12 cellular contexts compared by ENCODE assay signal in genomic region chr6:53067307-53067706, GRCh38. TPM values are rescaled to one million over a fixed set of nuclear protein-coding genes. Genes with fewer than 3 reads are reported as not detected.
A peak's percentile ranks its signal among the peaks of the same experiment; 100 is the strongest.
DNase-seq lines count a peak whose midpoint lies in the region; ATAC-seq, FAIRE-seq and TF ChIP-seq lines count a peak whose summit lies in the region.
"Had no signal": no experiment of that assay in that cellular context is flagged by ENCODE, and none has a peak within 500 bp of the region (broad histone marks: within the 10 kb centered on the region; RNA-seq: fewer than 3 reads in every experiment).

No MANE protein-coding gene starts in this region.

- no peak for TF ChIP-seq POLR2A in HCT116 (IDR thresholded peaks at IDR 0.05; ENCODE audit: borderline replicate concordance, extremely low read depth, insufficient read depth, insufficient read length)

- RAD21 ChIA-PET in HCT116 (lab: Charles Lee; ENCODE audit: low non-redundant PET in 1 of 2, low total read pairs in 2 of 2, uncharacterized antibody in 2 of 2, unreplicated experiment in 2 of 2): no interaction called here

- H3K9me3 Mint-ChIP-seq in activated T-helper 2 cell treated with anti-CD3 and anti-CD28 coated beads, Interferon-gamma antibody, Interleukin-2, Interleukin-4, amounts not matched to agents 10 μg/mL and 5 μg/mL and 100 μg/mL, durations not matched to agents 14 hours and 24 hours and 36 hours: no peaks in the 10 kb centered on the region
- H3K9me3 Mint-ChIP-seq in mesothelial cell of epicardium: no peaks in the 10 kb centered on the region

- H3K9ac ChIP-seq in BLaER1 treated with 17β-estradiol and CSF1 and Interleukin-3, amounts not matched to agents 10 nM and 100 nM: peak overlapping the region in 6 of 11 experiments; percentile 2 to 94 (median 14); a peak in 5 of 22 replicates
- H3K9ac ChIP-seq in HCT116 (ENCODE audit: low read length): no peak overlapping the region

- H3K4me2 ChIP-seq in BLaER1 treated with 17β-estradiol and CSF1 and Interleukin-3, amounts not matched to agents 10 nM and 100 nM: peak overlapping the region; percentile 84 to 98 (median 92)
- H3K4me2 ChIP-seq in HCT116 (ENCODE audit: low read length): peak overlapping the region; percentile 78; the same call in 1 of the 2 replicates

- H3K79me2 ChIP-seq in HCT116 (ENCODE audit: insufficient read depth, low read length): peaks cover 39% of the 10 kb centered on the region

- no peak overlapping the region for H2AFZ ChIP-seq in HCT116 (ENCODE audit: low read depth, low read length, poor library complexity, severe bottlenecking)

- no peak for FAIRE-seq in GM19239 (lab: Jason Lieb, UNC)
- FAIRE-seq: D721Med had no signal

- peaks cover 31% of the 10 kb centered on the region for H3K36me3 Mint-ChIP-seq in activated T-helper 2 cell treated with anti-CD3 and anti-CD28 coated beads, Interferon-gamma antibody, Interleukin-2, Interleukin-4, amounts not matched to agents 10 μg/mL and 5 μg/mL and 100 μg/mL, durations not matched to agents 14 hours and 24 hours and 36 hours (ENCODE audit: low read depth)
- peaks cover 6% of the 10 kb centered on the region for H3K36me3 Mint-ChIP-seq in mesothelial cell of epicardium

- peaks cover 0 to 46% (median 14%) of the 10 kb centered on the region in 11 experiments; a peak in 12 of 22 replicates for H4K20me1 ChIP-seq in BLaER1 treated with 17β-estradiol and CSF1 and Interleukin-3, amounts not matched to agents 10 nM and 100 nM
- no peaks in the 10 kb centered on the region for H4K20me1 ChIP-seq in HCT116 (ENCODE audit: insufficient read depth)

- CTCF ChIA-PET in HCT116 (lab: Charles Lee): no interaction called here

- DNase-seq in HCT116 (ENCODE audit: low read depth, low spot score): no peak
- no peak for DNase-seq in activated T-helper 2 cell treated with anti-CD3 and anti-CD28 coated beads, Interferon-gamma antibody, Interleukin-2, Interleukin-4, amounts not matched to agents 10 μg/mL and 5 μg/mL and 100 μg/mL, durations not matched to agents 14 hours and 24 hours and 36 hours (ENCODE audit: low spot score)
- no peak for DNase-seq in mesothelial cell of epicardium (ENCODE audit: low spot score in 2 of 2, unreplicated experiment in 2 of 2)
- no peak for DNase-seq in D341Med (ENCODE audit: low spot score)
- no peak for DNase-seq in GM19239 (ENCODE audit: insufficient read length, low spot score)
- DNase-seq: amniotic stem cell; effector memory CD4-positive, alpha-beta T cell; MG63 had no signal

- peaks cover 22 to 46% (median 33%) of the 10 kb centered on the region in 10 experiments for H3K4me1 ChIP-seq in BLaER1 treated with 17β-estradiol and CSF1 and Interleukin-3, amounts not matched to agents 10 nM and 100 nM
- peaks cover 8 to 24% of the 10 kb centered on the region in 2 experiments; a peak in 3 of 4 replicates for H3K4me1 ChIP-seq in HCT116 (ENCODE audit: control insufficient read depth in 1 of 2, insufficient read depth in 2 of 2, low read length in 2 of 2)

- no peaks in the 10 kb centered on the region for H3K27me3 ChIP-seq in BLaER1 treated with 17β-estradiol and CSF1 and Interleukin-3, amounts not matched to agents 10 nM and 100 nM
- no peaks in the 10 kb centered on the region for H3K27me3 ChIP-seq in HCT116 (ENCODE audit: insufficient read depth, low read length)
- H3K27me3 ChIP-seq: MG63 had no signal

- H3K27me3 Mint-ChIP-seq in activated T-helper 2 cell treated with anti-CD3 and anti-CD28 coated beads, Interferon-gamma antibody, Interleukin-2, Interleukin-4, amounts not matched to agents 10 μg/mL and 5 μg/mL and 100 μg/mL, durations not matched to agents 14 hours and 24 hours and 36 hours (ENCODE audit: low read depth): no peaks in the 10 kb centered on the region
- no peaks in the 10 kb centered on the region for H3K27me3 Mint-ChIP-seq in mesothelial cell of epicardium (ENCODE audit: low read depth)

- intact Hi-C loops in HCT116 (cut with micrococcal nuclease): no loop called here
- intact Hi-C loops in activated T-helper 2 cell treated with anti-CD3 and anti-CD28 coated beads, Interferon-gamma antibody, Interleukin-2, Interleukin-4, amounts not matched to agents 10 μg/mL and 5 μg/mL and 100 μg/mL, durations not matched to agents 14 hours and 24 hours and 36 hours (cut with micrococcal nuclease): no loop called here

- BruUV-seq in HCT116 (replicated peaks; lab: Mats Ljungman, UMichigan): no TSS peak

- ATAC-seq in HCT116: no peak
- ATAC-seq in HG02588 (IDR thresholded peaks at IDR 0.05; ENCODE audit: unreplicated experiment): no peak
- no peak for ATAC-seq in GM19395 (IDR thresholded peaks at IDR 0.05; ENCODE audit: unreplicated experiment)

- H3K27ac Mint-ChIP-seq in activated T-helper 2 cell treated with anti-CD3 and anti-CD28 coated beads, Interferon-gamma antibody, Interleukin-2, Interleukin-4, amounts not matched to agents 10 μg/mL and 5 μg/mL and 100 μg/mL, durations not matched to agents 14 hours and 24 hours and 36 hours: no peak overlapping the region
- no peak overlapping the region for H3K27ac Mint-ChIP-seq in mesothelial cell of epicardium

- peaks cover 6 to 35% (median 12%) of the 10 kb centered on the region in 11 experiments; a peak in 21 of 22 replicates for H3K36me3 ChIP-seq in BLaER1 treated with 17β-estradiol and CSF1 and Interleukin-3, amounts not matched to agents 10 nM and 100 nM
- H3K36me3 ChIP-seq in HCT116 (ENCODE audit: control insufficient read depth in 1 of 2, insufficient read depth in 2 of 2, low read length in 2 of 2): no peaks in the 10 kb centered on the region; a peak in 1 of 4 replicates

- H3K9me3 ChIP-seq in BLaER1 treated with 17β-estradiol and CSF1 and Interleukin-3, amounts not matched to agents 10 nM and 100 nM (replicated peaks in 1 of 11): no peaks in the 10 kb centered on the region
- no peaks in the 10 kb centered on the region for H3K9me3 ChIP-seq in HCT116 (ENCODE audit: control insufficient read depth in 1 of 2, insufficient read depth in 1 of 2, low read depth in 1 of 2, low read length in 2 of 2)
- H3K9me3 ChIP-seq: MG63 had no signal

- H3K4me1 Mint-ChIP-seq in activated T-helper 2 cell treated with anti-CD3 and anti-CD28 coated beads, Interferon-gamma antibody, Interleukin-2, Interleukin-4, amounts not matched to agents 10 μg/mL and 5 μg/mL and 100 μg/mL, durations not matched to agents 14 hours and 24 hours and 36 hours (ENCODE audit: low read depth): peaks cover 42% of the 10 kb centered on the region
- peaks cover 23% of the 10 kb centered on the region for H3K4me1 Mint-ChIP-seq in mesothelial cell of epicardium

- POLR2A ChIA-PET in HCT116 (lab: Charles Lee): no interaction called here

- no peak for TF ChIP-seq RAD21 in HCT116 (IDR thresholded peaks at IDR 0.05; ENCODE audit: low read depth)

- TF ChIP-seq CTCF in HCT116 (IDR thresholded peaks at IDR 0.05 in 2 of 3, conservative IDR thresholded peaks at IDR 0.05 in 1 of 3; ENCODE audit: borderline replicate concordance in 1 of 3, insufficient read depth in 1 of 3, low read depth in 2 of 3, low read length in 2 of 3): no peak
- no peak for TF ChIP-seq CTCF in mesothelial cell of epicardium (IDR thresholded peaks at IDR 0.05; ENCODE audit: unreplicated experiment)

- peak overlapping the region in 2 of 10 experiments; percentile 6 to 94; a peak in 2 of 20 replicates for H3K4me3 ChIP-seq in BLaER1 treated with 17β-estradiol and CSF1 and Interleukin-3, amounts not matched to agents 10 nM and 100 nM
- H3K4me3 ChIP-seq in HCT116 (replicated peaks in 1 of 2; ENCODE audit: low read depth in 1 of 2, low read length in 2 of 2): no peak overlapping the region

- peak overlapping the region in 6 of 11 experiments; percentile 11 to 89 (median 28); a peak in 8 of 22 replicates for H3K27ac ChIP-seq in BLaER1 treated with 17β-estradiol and CSF1 and Interleukin-3, amounts not matched to agents 10 nM and 100 nM
- H3K27ac ChIP-seq in HCT116 (ENCODE audit: low read depth, low read length): no peak overlapping the region

- peak overlapping the region; percentile 99 for H3K4me3 Mint-ChIP-seq in activated T-helper 2 cell treated with anti-CD3 and anti-CD28 coated beads, Interferon-gamma antibody, Interleukin-2, Interleukin-4, amounts not matched to agents 10 μg/mL and 5 μg/mL and 100 μg/mL, durations not matched to agents 14 hours and 24 hours and 36 hours (ENCODE audit: low read depth)
- H3K4me3 Mint-ChIP-seq in mesothelial cell of epicardium: peak overlapping the region; percentile 96

- no peaks in the 10 kb centered on the region for H3K9me2 ChIP-seq in HCT116 (ENCODE audit: insufficient read depth)

TF ChIP-seq in HCT116, 20 proteins besides CTCF, POLR2A, EP300 and RAD21:
- TF ChIP-seq EZH2phosphoT487 (IDR thresholded peaks at IDR 0.05; ENCODE audit: borderline replicate concordance): no peak
- TF ChIP-seq ZBTB33 (IDR thresholded peaks at IDR 0.05; ENCODE audit: extremely low read depth, insufficient replicate concordance, low read length): no peak
- no peak for TF ChIP-seq CEBPB (IDR thresholded peaks at IDR 0.05; ENCODE audit: low read depth)
- TF ChIP-seq FOSL1 (IDR thresholded peaks at IDR 0.05; ENCODE audit: low read depth): no peak

RNA-seq across cellular contexts. Expression of gene FBXO9, which starts 2.1 kb away (rescaled TPM):
- total RNA-seq in HCT116 (2021; ENCODE audit: unreplicated experiment) (71.0 TPM), mesothelial cell of epicardium (66.0 to 74.8 TPM (median 69.0 TPM) in 3 replicates)
- polyA plus RNA-seq in HCT116 (2012): 32.8 and 36.0 TPM in 2 replicates
- total RNA-seq in activated T-helper 2 cell treated with anti-CD3 and anti-CD28 coated beads, Interferon-gamma antibody, Interleukin-2, Interleukin-4, amounts not matched to agents 10 μg/mL and 5 μg/mL and 100 μg/mL, durations not matched to agents 14 hours and 24 hours and 36 hours: 70.7 and 79.2 TPM in 2 replicates

RNA-seq across cellular contexts. Expression of gene CILK1, which starts 5.7 kb away (rescaled TPM):
- 10.7 TPM for total RNA-seq in HCT116 (2021; ENCODE audit: unreplicated experiment)
- polyA plus RNA-seq in HCT116 (2012): 3.2 and 4.2 TPM in 2 replicates
- total RNA-seq in activated T-helper 2 cell treated with anti-CD3 and anti-CD28 coated beads, Interferon-gamma antibody, Interleukin-2, Interleukin-4, amounts not matched to agents 10 μg/mL and 5 μg/mL and 100 μg/mL, durations not matched to agents 14 hours and 24 hours and 36 hours: 21.9 and 22.1 TPM in 2 replicates
- total RNA-seq in mesothelial cell of epicardium: 14.0 to 15.0 TPM (median 14.2 TPM) in 3 replicates
